18 cellular contexts compared by ENCODE assay signal in the genomic region with DNA sequence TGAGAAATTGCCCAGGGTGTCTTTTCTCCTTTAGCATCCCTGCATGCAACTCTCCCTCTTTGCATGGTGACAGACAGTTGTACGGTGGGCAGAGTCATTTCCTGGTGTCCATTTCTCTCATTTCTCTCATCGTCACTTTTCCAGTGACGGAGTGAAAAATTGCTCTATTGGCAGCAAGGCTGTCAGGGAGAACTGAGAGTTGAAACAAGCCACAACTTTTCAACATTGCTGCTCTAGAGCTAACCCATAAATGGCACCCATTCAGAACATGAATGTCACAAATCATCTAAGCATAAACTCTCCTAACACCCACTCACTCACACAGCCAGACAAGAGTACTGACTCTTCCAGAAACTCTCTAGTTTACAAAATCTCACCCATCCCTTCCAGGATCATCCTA.
"Had no signal": no experiment of that assay in that cellular context is flagged by ENCODE, and none has a peak within 500 bp of the region (broad histone marks: within the 10 kb centered on the region; RNA-seq: fewer than 3 reads in every experiment).

No MANE protein-coding gene starts in this region.

- H3K9ac ChIP-seq: neural progenitor cell had no signal

- H3K36me3 ChIP-seq: neural progenitor cell, prostate gland, thoracic aorta, upper lobe of left lung had no signal

- H3K4me1 ChIP-seq: foreskin keratinocyte, neural progenitor cell, prostate gland, upper lobe of left lung had no signal

- H3K4me3 ChIP-seq: mucosa of descending colon, neural progenitor cell, prostate gland, thoracic aorta, upper lobe of left lung had no signal

- H3K4me2 ChIP-seq: neural progenitor cell had no signal

- H3K9me3 ChIP-seq: prostate gland had no signal

- H3K27ac ChIP-seq: foreskin keratinocyte, neural progenitor cell, prostate gland, thoracic aorta, upper lobe of left lung had no signal

- H3K27me3 ChIP-seq: neural progenitor cell, upper lobe of left lung had no signal

- H2AFZ ChIP-seq: neural progenitor cell had no signal

- DNase-seq: activated B cell treated with CpG ODN at 0.5 μM for 24 hours; activated CD4-positive, alpha-beta T cell treated with anti-CD3 and anti-CD28 coated beads, Interleukin-2, amount 50 U/mL, for 1 hour; activated CD8-positive, alpha-beta memory T cell treated with anti-CD3 and anti-CD28 coated beads, Interleukin-2, amount 50 U/mL, for 4 hours; activated gamma-delta T cell; activated T-cell treated with anti-CD3 and anti-CD28 coated beads, Interleukin-2, amount 50 U/mL, for 4 hours; effector CD4-positive, alpha-beta T cell; hippocampal formation; left cardiac atrium; mesenchymal stem cell; mucosa of descending colon; naive B cell; right cardiac atrium; T-helper 9 cell; upper lobe of left lung had no signal

- ATAC-seq: activated T-cell treated with anti-CD3 and anti-CD28 coated beads, Interleukin-2, amount 50 U/mL, for 4 hours; left cardiac atrium had no signal
